Comparison of ENCODE assay signal across 19 cellular contexts in the genomic region with DNA sequence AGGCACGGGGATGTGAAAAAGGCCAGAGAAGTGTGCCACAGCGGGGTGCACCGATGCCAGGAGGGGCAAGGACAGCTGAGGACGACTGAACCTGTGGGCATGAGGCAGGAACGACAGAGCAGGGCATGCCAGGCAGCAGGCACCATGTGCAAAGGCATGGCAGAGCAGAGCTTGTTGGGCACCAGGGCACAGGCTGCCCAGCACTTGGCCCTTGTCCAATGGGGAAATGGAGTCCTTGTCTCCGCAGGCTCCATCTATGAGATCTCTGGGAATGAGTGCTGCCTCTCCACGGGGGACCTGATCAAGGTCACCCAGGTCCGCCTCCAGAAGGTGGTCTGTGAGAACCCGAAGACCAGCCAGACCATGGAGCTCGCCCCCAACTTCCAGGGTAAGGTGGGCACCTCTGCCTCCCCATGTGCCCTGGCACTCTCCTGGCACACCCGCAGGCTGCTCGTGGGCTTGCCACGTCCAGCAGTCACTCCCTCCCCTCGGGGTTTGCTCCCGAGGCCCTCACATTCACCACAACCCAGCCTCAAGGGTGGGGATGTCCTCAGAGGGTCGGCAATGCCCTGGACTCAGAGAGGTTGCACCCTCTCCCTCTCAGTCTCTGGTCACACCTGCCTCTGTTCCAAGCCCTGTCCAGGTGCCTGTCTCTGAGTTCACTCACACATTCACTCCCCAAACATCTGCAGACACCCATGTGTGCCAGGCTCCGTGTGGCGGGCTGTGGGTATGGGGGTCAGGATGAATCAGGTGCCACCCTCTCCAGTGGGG. TPM values are rescaled to one million over a fixed set of nuclear protein-coding genes. Genes with fewer than 3 reads are reported as not detected.
DNase-seq lines count a peak whose midpoint lies in the region; ATAC-seq and TF ChIP-seq lines count a peak whose summit lies in the region.
"Had no signal": no experiment of that assay in that cellular context is flagged by ENCODE, and none has a peak within 500 bp of the region (broad histone marks: within the 10 kb centered on the region; RNA-seq: fewer than 3 reads in every experiment).

No MANE protein-coding gene starts in this region.

- peaks cover 10% of the 10 kb centered on the region; the same call in 1 of the 2 replicates for H3K36me3 ChIP-seq in OCI-LY1 (ENCODE audit: insufficient read depth, low read length)
- H3K36me3 ChIP-seq in left lung, result peaks cover 0 to 56% of the 10 kb centered on the region in 2 donors
- H3K36me3 ChIP-seq: breast epithelium, suprapubic skin had no signal

- H3K9me3 Mint-ChIP-seq in T-helper 2 cell treated with Interferon-gamma antibody and Interleukin-4, amounts not matched to agents 5 μg/mL and 100 μg/mL, for 36 hours, result no peaks in the 10 kb centered on the region
- H3K9me3 Mint-ChIP-seq: activated CD4-positive, alpha-beta T cell treated with anti-CD3 and anti-CD28 coated beads, Interleukin-2, amount 10 ng/mL, durations not matched to agents 7 days and 5 days had no signal

- H3K4me1 Mint-ChIP-seq in T-helper 2 cell treated with Interferon-gamma antibody and Interleukin-4, amounts not matched to agents 5 μg/mL and 100 μg/mL, for 36 hours (ENCODE audit: low read depth), result peaks cover 23% of the 10 kb centered on the region

- H4K20me1 ChIP-seq in OCI-LY1 (ENCODE audit: insufficient read depth, low read length), result no peaks in the 10 kb centered on the region

- H2AFZ ChIP-seq in OCI-LY1 (ENCODE audit: low read length), result no peak overlapping the region

- no peak for TF ChIP-seq CTCF in OCI-LY1 (IDR thresholded peaks at IDR 0.05; ENCODE audit: low read length)
- TF ChIP-seq CTCF in left lung (IDR thresholded peaks at IDR 0.05), result no peak

- H3K27me3 Mint-ChIP-seq in T-helper 2 cell treated with Interferon-gamma antibody and Interleukin-4, amounts not matched to agents 5 μg/mL and 100 μg/mL, for 36 hours (ENCODE audit: low read depth), result no peaks in the 10 kb centered on the region
- H3K27me3 Mint-ChIP-seq: activated CD4-positive, alpha-beta T cell treated with anti-CD3 and anti-CD28 coated beads, Interleukin-2, amount 10 ng/mL, durations not matched to agents 7 days and 5 days had no signal

- H3K4me3 ChIP-seq in OCI-LY1 (ENCODE audit: low read depth, low read length, poor library complexity, severe bottlenecking) (no peak overlapping the region), left lung (peak overlapping the region in 1 of 2 donors; percentile 63)
- H3K4me3 ChIP-seq: A549, breast epithelium, suprapubic skin had no signal

- H3K27me3 ChIP-seq in OCI-LY1 (ENCODE audit: insufficient read depth, low read length) (no peaks in the 10 kb centered on the region), left lung (no peaks in the 10 kb centered on the region)
- H3K27me3 ChIP-seq: breast epithelium, suprapubic skin had no signal

- H3K79me2 ChIP-seq in OCI-LY1 (ENCODE audit: insufficient read depth, low read length), result no peaks in the 10 kb centered on the region

- peaks cover 35% of the 10 kb centered on the region for H3K36me3 Mint-ChIP-seq in T-helper 2 cell treated with Interferon-gamma antibody and Interleukin-4, amounts not matched to agents 5 μg/mL and 100 μg/mL, for 36 hours (ENCODE audit: low read depth)

- H3K4me3 Mint-ChIP-seq in T-helper 2 cell treated with Interferon-gamma antibody and Interleukin-4, amounts not matched to agents 5 μg/mL and 100 μg/mL, for 36 hours, result no peak overlapping the region
- H3K4me3 Mint-ChIP-seq: activated CD4-positive, alpha-beta T cell treated with anti-CD3 and anti-CD28 coated beads, Interleukin-2, amount 10 ng/mL, durations not matched to agents 7 days and 5 days had no signal

- DNase-seq in T-helper 2 cell treated with Interferon-gamma antibody and Interleukin-4, amounts not matched to agents 5 μg/mL and 100 μg/mL, for 36 hours (ENCODE audit: low spot score), result no peak
- DNase-seq in T-helper 2 cell (no peak), left lung (peak in 1 of 2 donors; percentile 35), GOT3 (lab: John Stamatoyannopoulos, UW) (no peak)
- DNase-seq: activated CD4-positive, alpha-beta T cell treated with anti-CD3 and anti-CD28 coated beads, Interleukin-2, amount 10 ng/mL, durations not matched to agents 7 days and 5 days; activated effector memory CD4-positive, alpha-beta T cell treated with anti-CD3 and anti-CD28 coated beads, Interleukin-2, amount 50 U/mL, for 16 hours; DMS153; glutamatergic neuron; MM.1S; small intestine; SW 1271 had no signal

- intact Hi-C loops in left lung (cut with DNase I), result no loop called here

- peak overlapping the region; percentile 91 for H3K27ac ChIP-seq in OCI-LY1 (ENCODE audit: low read depth, low read length, poor library complexity, severe bottlenecking)
- peak overlapping the region; percentile 33 to 92 for H3K27ac ChIP-seq in left lung
- H3K27ac ChIP-seq in temporal lobe (ENCODE audit: low read depth, low read length), result peak overlapping the region; percentile 47
- H3K27ac ChIP-seq: A549, suprapubic skin had no signal

- H3K27ac Mint-ChIP-seq in T-helper 2 cell treated with Interferon-gamma antibody and Interleukin-4, amounts not matched to agents 5 μg/mL and 100 μg/mL, for 36 hours, result peak overlapping the region; percentile 20
- H3K27ac Mint-ChIP-seq: activated CD4-positive, alpha-beta T cell treated with anti-CD3 and anti-CD28 coated beads, Interleukin-2, amount 10 ng/mL, durations not matched to agents 7 days and 5 days had no signal

- H3K9ac ChIP-seq in OCI-LY1 (ENCODE audit: low read length), result peak overlapping the region; percentile 14; the same call in 1 of the 2 replicates

- no peaks in the 10 kb centered on the region for H3F3A ChIP-seq in OCI-LY1 (ENCODE audit: insufficient read depth, low read length)

- no peak overlapping the region; the same call in 1 of the 2 replicates for H3K4me2 ChIP-seq in OCI-LY1 (ENCODE audit: low read length)
- H3K4me2 ChIP-seq: A549 had no signal

- ATAC-seq in left lung (no peak), GM21717 (IDR thresholded peaks at IDR 0.05; ENCODE audit: unreplicated experiment) (no peak), HG02678 (IDR thresholded peaks at IDR 0.05; ENCODE audit: unreplicated experiment) (no peak)
- ATAC-seq: A549 had no signal

- H3K9me3 ChIP-seq in OCI-LY1 (ENCODE audit: low read length) (no peaks in the 10 kb centered on the region), left lung (no peaks in the 10 kb centered on the region)
- H3K9me3 ChIP-seq: A549, breast epithelium, suprapubic skin had no signal

- no peaks in the 10 kb centered on the region for H3K9me2 ChIP-seq in OCI-LY1 (ENCODE audit: low read depth, low read length)

- H3K4me1 ChIP-seq in OCI-LY1 (ENCODE audit: insufficient read depth, low read length, severe bottlenecking), result peaks cover 50% of the 10 kb centered on the region
- peaks cover 0 to 59% of the 10 kb centered on the region in 2 donors for H3K4me1 ChIP-seq in left lung
- H3K4me1 ChIP-seq: breast epithelium had no signal

RNA-seq across cellular contexts. Expression of a gene that starts 4.2 kb away (rescaled TPM):
- 100 to 1,000 TPM in 1 of 2 donors, 10 to 100 TPM in 1; 33.7 to 110 TPM for total RNA-seq in left lung
- total RNA-seq in temporal lobe, result 3.7 TPM

RNA-seq across cellular contexts. Expression of a gene that starts 37.8 kb away (rescaled TPM):
- 10 to 100 TPM; 21.1 to 29.8 TPM for total RNA-seq in left lung
- total RNA-seq in temporal lobe, result 50.2 TPM

RNA-seq across cellular contexts. Expression of a gene that starts 45.9 kb away (rescaled TPM):
- total RNA-seq in left lung (10 to 100 TPM; 31.1 to 34.4 TPM), temporal lobe (38.8 TPM)

RNA-seq across cellular contexts. Expression of a gene that starts 58.3 kb away (rescaled TPM):
- total RNA-seq in left lung (10 to 100 TPM; 14.8 to 15.7 TPM), temporal lobe (0.25 TPM)
- total RNA-seq: endothelial cell of umbilical vein had no signal
